ENCODE assay signal across 1 cellular context in genomic region chr1:156725683-156726280, GRCh38.
TF ChIP-seq lines count a peak whose summit lies in the region.

No MANE protein-coding gene starts in this region.

TF ChIP-seq in HEK293, 187 proteins besides CTCF, POLR2A, EP300 and RAD21 (continued from another document):
- TF ChIP-seq ZBTB49 (tag by site-specific recombination; IDR thresholded peaks at IDR 0.05; ENCODE audit: low read depth) (no peak), ZNF354C (tag by site-specific recombination; IDR thresholded peaks at IDR 0.05; ENCODE audit: borderline replicate concordance, low read depth) (no peak), ZNF132 (tag by site-specific recombination; IDR thresholded peaks at IDR 0.05; ENCODE audit: borderline replicate concordance) (no peak), ZFP69B (tag by site-specific recombination; IDR thresholded peaks at IDR 0.05) (peak; percentile 44; the same call in 1 of the 2 replicates), KLF1 (tag by site-specific recombination; IDR thresholded peaks at IDR 0.05) (no peak; the same call in 1 of the 2 replicates), ZNF660 (tag by site-specific recombination; IDR thresholded peaks at IDR 0.05) (peak; percentile 56; the same call in 1 of the 2 replicates), ZSCAN5A (tag by site-specific recombination; IDR thresholded peaks at IDR 0.05) (no peak), PRDM4 (tag by site-specific recombination; IDR thresholded peaks at IDR 0.05) (no peak), ZNF341 (tag by site-specific recombination; IDR thresholded peaks at IDR 0.05; ENCODE audit: low read depth) (peak; percentile 39), ZNF521 (tag by site-specific recombination; IDR thresholded peaks at IDR 0.05) (no peak), YY1 (tag by site-specific recombination; IDR thresholded peaks at IDR 0.05) (no peak), ZBTB21 (tag by site-specific recombination; IDR thresholded peaks at IDR 0.05) (0 out of 2 replicates have a peak, but pooled peaks have one; percentile 33), ZNF26 (tag by site-specific recombination; IDR thresholded peaks at IDR 0.05) (no peak), GLI4 (tag by site-specific recombination; IDR thresholded peaks at IDR 0.05) (no peak), ZNF473 (tag by site-specific recombination; IDR thresholded peaks at IDR 0.05) (no peak), ZNF785 (tag by site-specific recombination; IDR thresholded peaks at IDR 0.05) (no peak), ZNF416 (tag by site-specific recombination; IDR thresholded peaks at IDR 0.05) (no peak), ZNF24 (tag by site-specific recombination; IDR thresholded peaks at IDR 0.05) (0 out of 2 replicates have a peak, but pooled peaks have one; percentile 48), ZNF623 (tag by site-specific recombination; IDR thresholded peaks at IDR 0.05) (no peak), ZNF76 (tag by site-specific recombination; IDR thresholded peaks at IDR 0.05; ENCODE audit: borderline replicate concordance, low read depth) (peak; percentile 92), ZFHX2 (tag by site-specific recombination; conservative IDR thresholded peaks at IDR 0.05) (no peak), SCRT2 (tag by site-specific recombination; IDR thresholded peaks at IDR 0.05) (no peak), ZNF843 (tag by site-specific recombination; IDR thresholded peaks at IDR 0.05) (no peak), ZNF621 (tag by site-specific recombination; IDR thresholded peaks at IDR 0.05) (no peak), WT1 (tag by site-specific recombination; IDR thresholded peaks at IDR 0.05) (0 out of 2 replicates have a peak, but pooled peaks have one; percentile 12), ZSCAN4 (tag by site-specific recombination; IDR thresholded peaks at IDR 0.05) (no peak), ZNF211 (tag by site-specific recombination; IDR thresholded peaks at IDR 0.05; ENCODE audit: low read depth) (no peak), ZNF133 (tag by site-specific recombination; IDR thresholded peaks at IDR 0.05) (no peak), ZNF518A (tag by site-specific recombination; conservative IDR thresholded peaks at IDR 0.05; ENCODE audit: low read depth) (no peak), ZNF221 (tag by site-specific recombination; IDR thresholded peaks at IDR 0.05; ENCODE audit: borderline replicate concordance) (no peak), ZNF391 (tag by site-specific recombination; IDR thresholded peaks at IDR 0.05; ENCODE audit: borderline replicate concordance, low read depth) (peak; percentile 20; the same call in 1 of the 2 replicates), ZBTB44 (tag by site-specific recombination; IDR thresholded peaks at IDR 0.05) (no peak), ZNF140 (tag by site-specific recombination; IDR thresholded peaks at IDR 0.05) (no peak), GFI1B (tag by site-specific recombination; IDR thresholded peaks at IDR 0.05) (no peak), TSHZ1 (tag by site-specific recombination; IDR thresholded peaks at IDR 0.05; ENCODE audit: borderline replicate concordance) (no peak), ZNF366 (tag by site-specific recombination; conservative IDR thresholded peaks at IDR 0.05) (peak; percentile 84), ZNF548 (tag by site-specific recombination; IDR thresholded peaks at IDR 0.05) (no peak), ZNF19 (tag by site-specific recombination; IDR thresholded peaks at IDR 0.05; ENCODE audit: low read depth) (no peak)
